ENCODE assay signal across 13 cellular contexts in genomic region chr10:132264966-132265877, GRCh38. TPM values are rescaled to one million over a fixed set of nuclear protein-coding genes. Genes with fewer than 3 reads are reported as not detected.
DNase-seq lines count a peak whose midpoint lies in the region; ATAC-seq and TF ChIP-seq lines count a peak whose summit lies in the region.
"Had no signal": no experiment of that assay in that cellular context is flagged by ENCODE, and none has a peak within 500 bp of the region (broad histone marks: within the 10 kb centered on the region; RNA-seq: fewer than 3 reads in every experiment).

No MANE protein-coding gene starts in this region.

- H3K27me3 ChIP-seq in BLaER1 (no peaks in the 10 kb centered on the region), IMR-90 (ENCODE audit: control insufficient read depth, insufficient read depth, low read length) (peaks cover 2% of the 10 kb centered on the region; the same call in 1 of the 2 replicates)
- H3K27me3 ChIP-seq: cardiac muscle cell had no signal

- H3K36me3 Mint-ChIP-seq in chondrocyte (ENCODE audit: low read depth): no peaks in the 10 kb centered on the region

- intact Hi-C loops in IMR-90 (cut with micrococcal nuclease): no loop called here

- H3K4me3 ChIP-seq in BLaER1 (no peak overlapping the region), IMR-90 (ENCODE audit: insufficient read depth, low read depth, low read length) (no peak overlapping the region)
- H3K4me3 ChIP-seq: cardiac muscle cell had no signal

- TF ChIP-seq CTCF in IMR-90 (conservative IDR thresholded peaks at IDR 0.05; ENCODE audit: low read depth, low read length) (no peak), chondrocyte (IDR thresholded peaks at IDR 0.05) (no peak)

- H2AFZ ChIP-seq in IMR-90 (replicated peaks; ENCODE audit: low read length, poor library complexity): peak overlapping the region; percentile 44

- no peak overlapping the region for H2BK5ac ChIP-seq in IMR-90 (ENCODE audit: low read depth, low read length, poor library complexity, severe bottlenecking)

- no peaks in the 10 kb centered on the region for H3K9me3 ChIP-seq in BLaER1
- no peaks in the 10 kb centered on the region for H3K9me3 ChIP-seq in IMR-90 (ENCODE audit: control insufficient read depth, insufficient read depth, low read length)

- in situ Hi-C loops in IMR-90 (cut with MboI; ENCODE audit: low sequenced_read_pairs): no loop called here

- H4K8ac ChIP-seq in IMR-90 (ENCODE audit: low read depth in 2 of 2, low read length in 2 of 2): no peak overlapping the region

- no peak overlapping the region for H2AK9ac ChIP-seq in IMR-90 (replicated peaks; ENCODE audit: low read depth, low read length, poor library complexity)

- H3K27ac Mint-ChIP-seq in chondrocyte (ENCODE audit: unreplicated experiment): peak overlapping the region; percentile 32
- H3K27ac Mint-ChIP-seq: stimulated activated naive CD8-positive, alpha-beta T cell treated with anti-CD3 and anti-CD28 coated beads, Interleukin-15, Interleukin-2, amounts not matched to agents 100 ng/mL and 50 ng/mL, for 24 hours had no signal

- no peak overlapping the region for H3K23ac ChIP-seq in IMR-90 (ENCODE audit: low read depth, low read length)

- 0 out of 2 replicates have a peak overlapping the region, but pooled peaks have one; percentile 9 for H3K27ac ChIP-seq in BLaER1
- H3K27ac ChIP-seq in IMR-90 (ENCODE audit: insufficient read depth, low read length): no peak overlapping the region
- H3K27ac ChIP-seq: cardiac muscle cell had no signal

- dilution Hi-C loops in IMR-90 (cut with HindIII; ENCODE audit: low sequenced_read_pairs, unreplicated experiment): no loop called here

- H3K4me2 ChIP-seq in BLaER1: no peak overlapping the region
- H3K4me2 ChIP-seq in IMR-90 (ENCODE audit: low read depth, low read length): no peak overlapping the region; the same call in 1 of the 2 replicates

- POLR2A ChIA-PET in IMR-90 (lab: Charles Lee; ENCODE audit: unreplicated experiment): interaction anchor here (0.5 kb wide), 1 partner anchor 72 kb away, joined by 3 read pairs; no protein-coding TSS in a partner anchor

- no peak overlapping the region for H2BK20ac ChIP-seq in IMR-90 (ENCODE audit: low read depth, low read length)

- DNase-seq in IMR-90 (peak; percentile 44), chondrocyte (ENCODE audit: low spot score) (peak; percentile 77), mucosa of gallbladder (ENCODE audit: low spot score) (peak; percentile 27), NK-92 (lab: John Stamatoyannopoulos, UW; ENCODE audit: unreplicated experiment) (no peak), kidney glomerular epithelial cell (lab: John Stamatoyannopoulos, UW) (no peak), NOMO-1 (lab: John Stamatoyannopoulos, UW; ENCODE audit: unreplicated experiment in 2 of 2) (no peak), SKM-1 (lab: John Stamatoyannopoulos, UW; ENCODE audit: unreplicated experiment) (no peak)
- DNase-seq: activated CD4-positive, CD25-positive, alpha-beta regulatory T cell; Kasumi-1; NCI-H510A had no signal

- no peak for TF ChIP-seq POLR2A in IMR-90 (IDR thresholded peaks at IDR 0.05; ENCODE audit: low read depth, low read length)

- no peak overlapping the region for H3K56ac ChIP-seq in IMR-90 (ENCODE audit: extremely low read depth, insufficient read depth, low read length)

- H3K14ac ChIP-seq in IMR-90 (replicated peaks; ENCODE audit: low read depth, low read length): no peak overlapping the region

- H2AK5ac ChIP-seq in IMR-90 (ENCODE audit: low read depth, low read length): no peak overlapping the region

- H3K4ac ChIP-seq in IMR-90 (ENCODE audit: low read depth, low read length): no peak overlapping the region

- CTCF ChIA-PET in IMR-90 (lab: Yijun Ruan, JAX): no interaction called here

- H4K5ac ChIP-seq in IMR-90 (ENCODE audit: low read depth, low read length): no peak overlapping the region

- no peak overlapping the region for H4K91ac ChIP-seq in IMR-90 (ENCODE audit: insufficient read depth, low read depth, low read length)

- no peak for TF ChIP-seq RAD21 in IMR-90 (IDR thresholded peaks at IDR 0.05; ENCODE audit: low read length)

- H3K4me1 ChIP-seq in BLaER1 (peaks cover 21% of the 10 kb centered on the region), IMR-90 (ENCODE audit: control insufficient read depth, insufficient read depth, low read length) (peaks cover 9% of the 10 kb centered on the region; the same call in 1 of the 2 replicates)

- H2BK15ac ChIP-seq in IMR-90 (ENCODE audit: low read depth, low read length): no peak overlapping the region

- H3K9ac ChIP-seq in BLaER1 (no peak overlapping the region), IMR-90 (ENCODE audit: low read depth, low read length) (no peak overlapping the region)

- 49% methylated on average over 11 of the region's 32 CpGs; no CpG with 5 or more reads in 1 of the 2 experiments for WGBS in IMR-90 (ENCODE audit: extremely low coverage in 2 of 2, insufficient read length in 1 of 2), 2 experiments

- H2BK120ac ChIP-seq in IMR-90 (ENCODE audit: low read depth, low read length): no peak overlapping the region

- H3K27me3 Mint-ChIP-seq in chondrocyte (ENCODE audit: low read depth): no peaks in the 10 kb centered on the region
- H3K27me3 Mint-ChIP-seq: stimulated activated naive CD8-positive, alpha-beta T cell treated with anti-CD3 and anti-CD28 coated beads, Interleukin-15, Interleukin-2, amounts not matched to agents 100 ng/mL and 50 ng/mL, for 24 hours had no signal

- no peak overlapping the region for H3K18ac ChIP-seq in IMR-90 (ENCODE audit: low read depth, low read length)

- no TSS peak for BruUV-seq in IMR-90 (replicated peaks; lab: Mats Ljungman, UMichigan)

- peaks cover 3% of the 10 kb centered on the region; the same call in 1 of the 2 replicates for H3K9me1 ChIP-seq in IMR-90 (ENCODE audit: insufficient read depth, low read length)

- ATAC-seq in IMR-90 (ENCODE audit: low read depth): peak; percentile 85

- no peaks in the 10 kb centered on the region for H3K79me1 ChIP-seq in IMR-90 (ENCODE audit: low read depth in 1 of 2, low read length in 2 of 2)

- no peak overlapping the region for H3K4me3 Mint-ChIP-seq in chondrocyte (ENCODE audit: unreplicated experiment)
- H3K4me3 Mint-ChIP-seq: stimulated activated naive CD8-positive, alpha-beta T cell treated with anti-CD3 and anti-CD28 coated beads, Interleukin-15, Interleukin-2, amounts not matched to agents 100 ng/mL and 50 ng/mL, for 24 hours had no signal

- no peaks in the 10 kb centered on the region for H3K9me3 Mint-ChIP-seq in chondrocyte (ENCODE audit: low read depth)

- peaks cover 19% of the 10 kb centered on the region for H3K4me1 Mint-ChIP-seq in chondrocyte (ENCODE audit: low read depth)

- no peaks in the 10 kb centered on the region for H4K20me1 ChIP-seq in BLaER1
- H4K20me1 ChIP-seq in IMR-90 (ENCODE audit: insufficient read depth, low read length): peaks cover 9% of the 10 kb centered on the region

- H3K36me3 ChIP-seq in BLaER1 (no peaks in the 10 kb centered on the region), IMR-90 (ENCODE audit: control insufficient read depth, insufficient read depth, low read length) (no peaks in the 10 kb centered on the region)
- H3K36me3 ChIP-seq: cardiac muscle cell had no signal

TF ChIP-seq in IMR-90, 13 proteins besides CTCF, POLR2A, EP300 and RAD21:
- TF ChIP-seq BHLHE40 (IDR thresholded peaks at IDR 0.05; ENCODE audit: low read depth, low read length) (no peak), MAFK (IDR thresholded peaks at IDR 0.05; ENCODE audit: low read depth, low read length) (no peak), RFX5 (IDR thresholded peaks at IDR 0.05; ENCODE audit: low read depth, low read length) (no peak)
TF ChIP-seq in IMR-90: peak in this region for 0.

RNA-seq across cellular contexts. Expression of gene STK32C, which starts 42.5 kb away (rescaled TPM):
- total RNA-seq in IMR-90 (2012; rRNA removed): 5.0 TPM in 2 replicates
- polyA plus RNA-seq in IMR-90 (2012; rRNA removed): 8.3 and 9.0 TPM in 2 replicates
- 10.5 and 10.6 TPM in 2 replicates for polyA plus RNA-seq in IMR-90 (2012; cell fraction: cytosol; rRNA removed)
- 5.9 and 10.3 TPM in 2 replicates for polyA plus RNA-seq in IMR-90 (2012; cell fraction: nucleus; rRNA removed; ENCODE audit: low replicate concordance)
- total RNA-seq in chondrocyte: 15.8 to 17.9 TPM (median 17.2 TPM) in 3 replicates
- 23.8 TPM for total RNA-seq in mucosa of gallbladder

Comparison
In these comparisons a context has a peak if more than half of its experiments do, and no peak if none do; other contexts are left out.
1. DNase-seq: peak in IMR-90 (single experiment), chondrocyte (single experiment) and mucosa of gallbladder (single experiment); none in NK-92 (single experiment), kidney glomerular epithelial cell (single experiment), NOMO-1 (0 of 2) and SKM-1 (single experiment).